Comparison of ENCODE assay signal across 18 cellular contexts in genomic region chr6:137412562-137412961, GRCh38.
DNase-seq lines count a peak whose midpoint lies in the region; ATAC-seq and TF ChIP-seq lines count a peak whose summit lies in the region.
"Had no signal": no experiment of that assay in that cellular context is flagged by ENCODE, and none has a peak within 500 bp of the region (broad histone marks: within the 10 kb centered on the region; RNA-seq: fewer than 3 reads in every experiment).

No MANE protein-coding gene starts in this region.

- H2AFZ ChIP-seq in IMR-90 (replicated peaks; ENCODE audit: low read length, poor library complexity) (no peak overlapping the region), OCI-LY7 (ENCODE audit: low read length) (0 out of 2 replicates have a peak overlapping the region, but pooled peaks have one; percentile 21)

- no peak overlapping the region for H3K56ac ChIP-seq in IMR-90 (ENCODE audit: extremely low read depth, insufficient read depth, low read length)

- DNase-seq in IMR-90 (peak; percentile 2), OCI-LY7 (ENCODE audit: low spot score) (no peak), esophagus muscularis mucosa (ENCODE audit: extremely low spot score) (peak; percentile 77), left lobe of liver (ENCODE audit: low spot score) (no peak), amygdala (lab: John Stamatoyannopoulos, UW) (no peak), SW 1271 (lab: John Stamatoyannopoulos, UW) (no peak), NCI-H1092 (lab: John Stamatoyannopoulos, UW) (no peak)
- DNase-seq: ACHN; BE2C; C1 segment of cervical spinal cord; CD4-positive, CD25-positive, alpha-beta regulatory T cell; CD8-positive, alpha-beta memory T cell; COR-L47; DMS 273 treated with DMSO at 0.1 percent for 48 hours; GDM1; HCEC 1CT; KBM-7 had no signal

- H3K23ac ChIP-seq in IMR-90 (ENCODE audit: low read depth, low read length), result no peak overlapping the region

- H2BK15ac ChIP-seq in IMR-90 (ENCODE audit: low read depth, low read length), result no peak overlapping the region

- H3K36me3 ChIP-seq in IMR-90 (ENCODE audit: control insufficient read depth, insufficient read depth, low read length), result no peaks in the 10 kb centered on the region
- H3K36me3 ChIP-seq in OCI-LY7 (ENCODE audit: insufficient read depth, low read length), result no peaks in the 10 kb centered on the region
- H3K36me3 ChIP-seq in esophagus muscularis mucosa, result no peaks in the 10 kb centered on the region
- H3K36me3 ChIP-seq: BE2C had no signal

- H3K27me3 ChIP-seq in IMR-90 (ENCODE audit: control insufficient read depth, insufficient read depth, low read length) (peaks cover 17% of the 10 kb centered on the region), esophagus muscularis mucosa (no peaks in the 10 kb centered on the region)
- H3K27me3 ChIP-seq: BE2C had no signal

- ATAC-seq in IMR-90 (ENCODE audit: low read depth) (no peak), left lobe of liver (peak; percentile 41)

- H4K20me1 ChIP-seq in IMR-90 (ENCODE audit: insufficient read depth, low read length) (no peaks in the 10 kb centered on the region), OCI-LY7 (ENCODE audit: insufficient read depth, low read length) (no peaks in the 10 kb centered on the region)

- no peaks in the 10 kb centered on the region for H3K9me1 ChIP-seq in IMR-90 (ENCODE audit: insufficient read depth, low read length)

- H3K4ac ChIP-seq in IMR-90 (ENCODE audit: low read depth, low read length), result no peak overlapping the region

- no peaks in the 10 kb centered on the region for H3K4me1 ChIP-seq in IMR-90 (ENCODE audit: control insufficient read depth, insufficient read depth, low read length)
- H3K4me1 ChIP-seq in OCI-LY7 (ENCODE audit: insufficient read depth, low read length, poor library complexity, severe bottlenecking), result peaks cover 24% of the 10 kb centered on the region
- H3K4me1 ChIP-seq in esophagus muscularis mucosa, result peaks cover 0 to 11% (median 9%) of the 10 kb centered on the region in 4 donors
- H3K4me1 ChIP-seq: BE2C had no signal

- H2BK120ac ChIP-seq in IMR-90 (ENCODE audit: low read depth, low read length), result no peak overlapping the region

- no peak overlapping the region for H2BK5ac ChIP-seq in IMR-90 (ENCODE audit: low read depth, low read length, poor library complexity, severe bottlenecking)

- no peak overlapping the region for H2BK20ac ChIP-seq in IMR-90 (ENCODE audit: low read depth, low read length)

- no peak overlapping the region for H4K91ac ChIP-seq in IMR-90 (ENCODE audit: insufficient read depth, low read depth, low read length)

- in situ Hi-C loops in IMR-90 (cut with MboI; ENCODE audit: low sequenced_read_pairs), result no loop called here

- TF ChIP-seq CTCF in IMR-90 (conservative IDR thresholded peaks at IDR 0.05; ENCODE audit: low read depth, low read length), result no peak
- no peak for TF ChIP-seq CTCF in OCI-LY7 (conservative IDR thresholded peaks at IDR 0.05; ENCODE audit: low read length)
- no peak for TF ChIP-seq CTCF in esophagus muscularis mucosa (IDR thresholded peaks at IDR 0.05)

- TF ChIP-seq POLR2A in IMR-90 (IDR thresholded peaks at IDR 0.05; ENCODE audit: low read depth, low read length) (no peak), esophagus muscularis mucosa (IDR thresholded peaks at IDR 0.05; ENCODE audit: low read depth) (no peak)

- H3K79me2 ChIP-seq in OCI-LY7 (ENCODE audit: insufficient read depth, low read depth, low read length), result no peaks in the 10 kb centered on the region

- WGBS in IMR-90 (ENCODE audit: extremely low coverage in 2 of 2, insufficient read length in 1 of 2), 2 experiments, result no CpG with 5 or more reads among the region's 4 CpGs
- 75% methylated on average over 4 of the region's 4 CpGs for WGBS in esophagus muscularis mucosa

- dilution Hi-C loops in IMR-90 (cut with HindIII; ENCODE audit: low sequenced_read_pairs, unreplicated experiment), result no loop called here

- no peaks in the 10 kb centered on the region for H3K79me1 ChIP-seq in IMR-90 (ENCODE audit: low read depth in 1 of 2, low read length in 2 of 2)

- CTCF ChIA-PET in IMR-90 (lab: Yijun Ruan, JAX), result no interaction called here
- CTCF ChIA-PET in OCI-LY7 (lab: Charles Lee; ENCODE audit: unreplicated experiment), result no interaction called here

- POLR2A ChIA-PET in IMR-90 (lab: Charles Lee; ENCODE audit: unreplicated experiment) (no interaction called here), OCI-LY7 (lab: Charles Lee) (no interaction called here)

- H3K27ac ChIP-seq in IMR-90 (ENCODE audit: insufficient read depth, low read length), result no peak overlapping the region
- H3K27ac ChIP-seq in OCI-LY7 (ENCODE audit: low read depth, low read length, poor library complexity, severe bottlenecking), result no peak overlapping the region
- H3K27ac ChIP-seq in esophagus muscularis mucosa (replicated peaks in 1 of 4), result no peak overlapping the region
- H3K27ac ChIP-seq: HL-60 had no signal

- no peaks in the 10 kb centered on the region for H3K9me2 ChIP-seq in OCI-LY7 (ENCODE audit: insufficient read depth, low read length)

- H4K5ac ChIP-seq in IMR-90 (ENCODE audit: low read depth, low read length), result no peak overlapping the region

- H3K4me2 ChIP-seq in IMR-90 (ENCODE audit: low read depth, low read length), result no peak overlapping the region
- no peak overlapping the region for H3K4me2 ChIP-seq in OCI-LY7 (ENCODE audit: low read length)

- no peak overlapping the region for H3K14ac ChIP-seq in IMR-90 (replicated peaks; ENCODE audit: low read depth, low read length)

- no peak overlapping the region for H2AK5ac ChIP-seq in IMR-90 (ENCODE audit: low read depth, low read length)

- H3K9me3 ChIP-seq in IMR-90 (ENCODE audit: control insufficient read depth, insufficient read depth, low read length) (no peaks in the 10 kb centered on the region), OCI-LY7 (ENCODE audit: low read length) (no peaks in the 10 kb centered on the region; the same call in 1 of the 2 replicates), esophagus muscularis mucosa (no peaks in the 10 kb centered on the region)
- H3K9me3 ChIP-seq: BE2C had no signal

- H2AK9ac ChIP-seq in IMR-90 (replicated peaks; ENCODE audit: low read depth, low read length, poor library complexity), result no peak overlapping the region

- no peak overlapping the region for H3K9ac ChIP-seq in IMR-90 (ENCODE audit: low read depth, low read length)

- no peak overlapping the region for H3K18ac ChIP-seq in IMR-90 (ENCODE audit: low read depth, low read length)

- BruUV-seq in IMR-90 (replicated peaks; lab: Mats Ljungman, UMichigan) (no TSS peak), OCI-LY7 (replicated peaks; lab: Mats Ljungman, UMichigan) (no TSS peak)

- no peak overlapping the region for H4K8ac ChIP-seq in IMR-90 (ENCODE audit: low read depth in 2 of 2, low read length in 2 of 2)

- intact Hi-C loops in IMR-90 (cut with micrococcal nuclease) (loop anchor here (10.0 kb wide), 1 partner anchor 278 kb away; no protein-coding TSS in a partner anchor), OCI-LY7 (cut with micrococcal nuclease; ENCODE audit: unreplicated experiment) (no loop called here), esophagus muscularis mucosa (cut with DNase I) (no loop called here)

- H3K4me3 ChIP-seq in IMR-90 (ENCODE audit: insufficient read depth, low read depth, low read length), result no peak overlapping the region
- H3K4me3 ChIP-seq in OCI-LY7 (ENCODE audit: low read depth, low read length, poor library complexity, severe bottlenecking), result no peak overlapping the region
- H3K4me3 ChIP-seq in esophagus muscularis mucosa, result no peak overlapping the region

- no peak for TF ChIP-seq EP300 in esophagus muscularis mucosa (IDR thresholded peaks at IDR 0.05)

- no peak for TF ChIP-seq RAD21 in IMR-90 (IDR thresholded peaks at IDR 0.05; ENCODE audit: low read length)

TF ChIP-seq in IMR-90, 13 proteins besides CTCF, POLR2A, EP300 and RAD21:
- TF ChIP-seq ELK1 (IDR thresholded peaks at IDR 0.05; ENCODE audit: borderline replicate concordance, low read depth, low read length) (no peak), MAZ (IDR thresholded peaks at IDR 0.05; ENCODE audit: borderline replicate concordance, low read depth, low read length) (no peak), USF2 (IDR thresholded peaks at IDR 0.05; ENCODE audit: low read depth, low read length) (no peak), MXI1 (IDR thresholded peaks at IDR 0.05; ENCODE audit: borderline replicate concordance, low read depth, low read length) (no peak), CHD1 (IDR thresholded peaks at IDR 0.05; ENCODE audit: low read depth, low read length) (no peak), MAFK (IDR thresholded peaks at IDR 0.05; ENCODE audit: low read depth, low read length) (no peak), RCOR1 (IDR thresholded peaks at IDR 0.05; ENCODE audit: insufficient replicate concordance, low read length) (no peak), SMC3 (IDR thresholded peaks at IDR 0.05; ENCODE audit: low read depth, low read length) (no peak), NFE2L2 (IDR thresholded peaks at IDR 0.05; ENCODE audit: low read depth, low read length) (no peak), RFX5 (IDR thresholded peaks at IDR 0.05; ENCODE audit: low read depth, low read length) (no peak), FOS (IDR thresholded peaks at IDR 0.05; ENCODE audit: low read depth, low read length) (no peak), BHLHE40 (IDR thresholded peaks at IDR 0.05; ENCODE audit: low read depth, low read length) (no peak), CEBPB (IDR thresholded peaks at IDR 0.05; ENCODE audit: low read depth, low read length) (no peak)

Comparison
In these comparisons a context has a peak if more than half of its experiments do, and no peak if none do; other contexts are left out.
1. DNase-seq: peak in IMR-90 (single experiment) and esophagus muscularis mucosa (single experiment); none in OCI-LY7 (single experiment), left lobe of liver (single experiment), amygdala (0 of 56), SW 1271 (0 of 2) and NCI-H1092 (single experiment).